ENCODE assay signal across 1 cellular context in genomic region chr10:48623607-48624132, GRCh38.
TF ChIP-seq lines count a peak whose summit lies in the region.

No MANE protein-coding gene starts in this region.

TF ChIP-seq in HepG2, 621 proteins besides CTCF, POLR2A, EP300 and RAD21 (continued from another document):
- TF ChIP-seq ZNF574 (CRISPR knock-in tag; IDR thresholded peaks at IDR 0.05): no peak
- TF ChIP-seq SAP130 (CRISPR knock-in tag; IDR thresholded peaks at IDR 0.05; ENCODE audit: low read depth): no peak
- no peak for TF ChIP-seq SMC3 (IDR thresholded peaks at IDR 0.05; ENCODE audit: low read length)
- TF ChIP-seq ZBTB42 (CRISPR knock-in tag; IDR thresholded peaks at IDR 0.05): no peak
- TF ChIP-seq TEF (CRISPR knock-in tag; IDR thresholded peaks at IDR 0.05): no peak
- no peak for TF ChIP-seq ZNF350 (CRISPR knock-in tag; IDR thresholded peaks at IDR 0.05; ENCODE audit: borderline replicate concordance, low read depth)
- TF ChIP-seq POLR2AphosphoS2 (IDR thresholded peaks at IDR 0.05; ENCODE audit: low read depth, low read length): no peak
- TF ChIP-seq RNF219 (CRISPR knock-in tag; IDR thresholded peaks at IDR 0.05): no peak
- TF ChIP-seq EZH2 (conservative IDR thresholded peaks at IDR 0.05; ENCODE audit: low read depth, low read length): no peak
- TF ChIP-seq PAWR (CRISPR knock-in tag; IDR thresholded peaks at IDR 0.05; ENCODE audit: borderline replicate concordance): no peak
- no peak for TF ChIP-seq ZNF256 (CRISPR knock-in tag; conservative IDR thresholded peaks at IDR 0.05)
- TF ChIP-seq CHD2 (IDR thresholded peaks at IDR 0.05; ENCODE audit: low read depth, low read length): no peak
- no peak for TF ChIP-seq AKNA (CRISPR knock-in tag; IDR thresholded peaks at IDR 0.05; ENCODE audit: borderline replicate concordance)
- no peak for TF ChIP-seq ZNF512 (CRISPR knock-in tag; IDR thresholded peaks at IDR 0.05)
TF ChIP-seq in HepG2: peak in this region for 0.
